In the genomic region with DNA sequence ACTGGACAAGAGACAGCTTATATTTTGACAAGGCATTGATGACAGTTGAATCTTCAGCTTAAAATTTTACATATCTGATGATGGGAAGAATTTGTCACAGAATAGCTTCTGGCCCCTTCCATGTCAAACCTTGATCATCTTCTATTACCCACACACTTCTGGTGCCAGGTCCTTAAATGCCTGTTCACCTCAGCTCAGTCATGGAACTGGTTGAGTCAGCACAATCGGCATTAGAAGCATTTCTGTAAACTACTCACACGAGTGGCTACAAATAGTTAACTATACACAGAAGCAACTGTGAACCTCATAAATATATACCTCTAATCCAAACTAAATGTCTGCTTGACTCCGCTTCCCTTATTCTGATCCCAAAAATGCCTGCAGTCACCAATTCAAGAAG, we compare ENCODE assay signal across 11 cellular contexts.
DNase-seq lines count a peak whose midpoint lies in the region; ATAC-seq and TF ChIP-seq lines count a peak whose summit lies in the region.
"Had no signal": no experiment of that assay in that cellular context is flagged by ENCODE, and none has a peak within 500 bp of the region (broad histone marks: within the 10 kb centered on the region; RNA-seq: fewer than 3 reads in every experiment).

No MANE protein-coding gene starts in this region.

- no peak overlapping the region for H2AFZ ChIP-seq in PC-3 (ENCODE audit: low read length)
- H2AFZ ChIP-seq in osteoblast (ENCODE audit: low read length), result no peak overlapping the region

- H3K79me2 ChIP-seq in PC-3 (ENCODE audit: low read length) (no peaks in the 10 kb centered on the region), osteoblast (ENCODE audit: insufficient read depth, low read length) (no peaks in the 10 kb centered on the region)

- intact Hi-C loops in Caco-2 (cut with micrococcal nuclease; ENCODE audit: unreplicated experiment), result no loop called here
- intact Hi-C loops in PC-3 (cut with micrococcal nuclease), result no loop called here

- H3K27me3 Mint-ChIP-seq in Caco-2 (ENCODE audit: insufficient read depth, unreplicated experiment), result no peaks in the 10 kb centered on the region

- H3K4me1 ChIP-seq in Caco-2 (peaks cover 32% of the 10 kb centered on the region), PC-3 (ENCODE audit: insufficient read depth, low read length) (peaks cover 18% of the 10 kb centered on the region), osteoblast (ENCODE audit: insufficient read depth, low read length) (peaks cover 25% of the 10 kb centered on the region)

- H3K27ac ChIP-seq in PC-3 (ENCODE audit: low read length) (peak overlapping the region; percentile 80), osteoblast (ENCODE audit: low read depth, low read length) (peak overlapping the region; percentile 67)

- CTCF ChIA-PET in Caco-2 (lab: Charles Lee), result no interaction called here
- CTCF ChIA-PET in PC-3 (lab: Charles Lee), result no interaction called here

- no peak overlapping the region for H3K4me3 ChIP-seq in Caco-2 (ENCODE audit: low read depth, low read length)
- H3K4me3 ChIP-seq in PC-3 (ENCODE audit: low read length), result no peak overlapping the region
- H3K4me3 ChIP-seq in epithelial cell of esophagus (ENCODE audit: low read length), result no peak overlapping the region
- no peak overlapping the region for H3K4me3 ChIP-seq in osteoblast (ENCODE audit: insufficient read depth, low read length)

- no peaks in the 10 kb centered on the region for H4K20me1 ChIP-seq in PC-3 (ENCODE audit: low read length)
- no peaks in the 10 kb centered on the region for H4K20me1 ChIP-seq in osteoblast (ENCODE audit: insufficient read depth, low read length)

- H3K4me1 Mint-ChIP-seq in Caco-2 (ENCODE audit: low read depth, unreplicated experiment), result peaks cover 22% of the 10 kb centered on the region

- H3K4me2 ChIP-seq in PC-3 (ENCODE audit: low read length) (no peak overlapping the region), osteoblast (ENCODE audit: insufficient read depth, low read length) (no peak overlapping the region)

- H3K36me3 Mint-ChIP-seq in Caco-2 (ENCODE audit: insufficient read depth, unreplicated experiment), result no peaks in the 10 kb centered on the region

- H3K9ac ChIP-seq in PC-3 (ENCODE audit: low read length), result no peak overlapping the region

- ATAC-seq in PC-3 (no peak), HG02885 (IDR thresholded peaks at IDR 0.05; ENCODE audit: poor library complexity, unreplicated experiment) (no peak)

- peak overlapping the region; percentile 73 for H3K27ac Mint-ChIP-seq in Caco-2 (ENCODE audit: unreplicated experiment)
- H3K27ac Mint-ChIP-seq: HFFc6 had no signal

- TF ChIP-seq CTCF in Caco-2 (IDR thresholded peaks at IDR 0.05; ENCODE audit: insufficient read depth in 1 of 2, low read depth in 1 of 2, low read length in 1 of 2, severe bottlenecking in 1 of 2, unreplicated experiment in 1 of 2) (no peak), PC-3 (conservative IDR thresholded peaks at IDR 0.05; ENCODE audit: low read depth, low read length) (no peak), epithelial cell of esophagus (IDR thresholded peaks at IDR 0.05; ENCODE audit: insufficient read depth, low read depth, low read length, missing control alignments) (no peak), osteoblast (IDR thresholded peaks at IDR 0.05; ENCODE audit: extremely low read depth, low read depth, low read length) (no peak)

- H3K9me3 ChIP-seq in Caco-2 (no peaks in the 10 kb centered on the region), PC-3 (ENCODE audit: low read length) (no peaks in the 10 kb centered on the region), osteoblast (ENCODE audit: low read depth, low read length) (no peaks in the 10 kb centered on the region)

- POLR2A ChIA-PET in Caco-2 (lab: Charles Lee), result no interaction called here
- POLR2A ChIA-PET in PC-3 (lab: Charles Lee; ENCODE audit: unreplicated experiment), result no interaction called here

- H3K27me3 ChIP-seq in Caco-2 (replicated peaks; ENCODE audit: control insufficient read depth, insufficient read depth, low read length) (no peaks in the 10 kb centered on the region), PC-3 (ENCODE audit: low read length) (no peaks in the 10 kb centered on the region), osteoblast (ENCODE audit: insufficient read depth, low read length) (no peaks in the 10 kb centered on the region)

- no TSS peak for BruUV-seq in Caco-2 (replicated peaks; lab: Mats Ljungman, UMichigan)
- BruUV-seq in PC-3 (replicated peaks; lab: Mats Ljungman, UMichigan), result no TSS peak

- no peaks in the 10 kb centered on the region for H3K9me2 ChIP-seq in PC-3 (replicated peaks; ENCODE audit: low read length)

- H3K9me3 Mint-ChIP-seq in Caco-2 (ENCODE audit: unreplicated experiment), result peaks cover 12% of the 10 kb centered on the region
- H3K9me3 Mint-ChIP-seq: HFFc6 had no signal

- DNase-seq in Caco-2 (no peak), PC-3 (peak; percentile 7), epithelial cell of esophagus (ENCODE audit: low read depth) (peak; percentile 14), osteoblast (ENCODE audit: insufficient read length, low spot score, missing footprints) (no peak), NCI-H774 (lab: John Stamatoyannopoulos, UW) (no peak), NCI-H2107 (lab: John Stamatoyannopoulos, UW) (no peak)
- DNase-seq: C1 segment of cervical spinal cord, DMS153, HFFc6, NCI-H187 had no signal

- no peak overlapping the region for H3K4me3 Mint-ChIP-seq in Caco-2 (ENCODE audit: unreplicated experiment)
- H3K4me3 Mint-ChIP-seq: HFFc6 had no signal

- H3K36me3 ChIP-seq in Caco-2 (ENCODE audit: control insufficient read depth, insufficient read depth, low read length) (no peaks in the 10 kb centered on the region), PC-3 (ENCODE audit: low read depth, low read length) (no peaks in the 10 kb centered on the region), osteoblast (ENCODE audit: insufficient read depth, low read length) (no peaks in the 10 kb centered on the region)

- no peaks in the 10 kb centered on the region for H3F3A ChIP-seq in PC-3 (ENCODE audit: low read length, unreplicated experiment)

Comparison
In these comparisons a context has a peak if more than half of its experiments do, and no peak if none do; other contexts are left out.
1. DNase-seq: peak in PC-3 (single experiment) and epithelial cell of esophagus (single experiment); none in Caco-2 (0 of 2), osteoblast (single experiment), NCI-H774 (single experiment) and NCI-H2107 (single experiment).